8 cellular contexts compared by ENCODE assay signal in the genomic region with DNA sequence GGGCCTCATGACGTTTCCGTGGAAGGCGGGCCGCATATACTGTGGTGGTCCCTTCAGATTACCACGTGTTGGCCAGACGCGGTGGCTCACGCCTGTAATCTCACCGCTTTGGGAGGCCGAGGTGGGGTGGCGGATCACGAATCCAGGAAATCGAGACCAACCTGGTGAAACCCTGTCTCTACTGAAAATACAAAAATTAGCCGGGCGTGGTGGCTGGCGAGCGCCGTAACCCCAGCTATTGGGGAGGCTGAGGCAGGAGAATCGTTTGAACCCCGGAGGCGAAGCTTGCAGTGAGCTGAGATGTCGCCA. TPM values are rescaled to one million over a fixed set of nuclear protein-coding genes. Genes with fewer than 3 reads are reported as not detected.
DNase-seq lines count a peak whose midpoint lies in the region; ATAC-seq and TF ChIP-seq lines count a peak whose summit lies in the region.

No MANE protein-coding gene starts in this region.

- H3K27ac Mint-ChIP-seq in CD14-positive monocyte (peak overlapping the region in 6 of 7 donors; percentile 77 to 85 (median 80)), endothelial cell (ENCODE audit: unreplicated experiment) (peak overlapping the region; percentile 61)

- ATAC-seq in esophagus mucosa (no peak), GM19463 (IDR thresholded peaks at IDR 0.05; ENCODE audit: unreplicated experiment) (no peak)

- peaks cover 3% of the 10 kb centered on the region; the same call in 1 of the 2 replicates for H3K4me1 ChIP-seq in OCI-LY3 (ENCODE audit: low read length)
- peaks cover 13% of the 10 kb centered on the region in 2 experiments for H3K4me1 ChIP-seq in neutrophil (ENCODE audit: control insufficient read depth in 1 of 2, insufficient read depth in 1 of 2, low read depth in 1 of 2, low read length in 1 of 2)

- H3K27me3 ChIP-seq in OCI-LY3 (ENCODE audit: low read depth, low read length): no peaks in the 10 kb centered on the region
- peaks cover 32% of the 10 kb centered on the region for H3K27me3 ChIP-seq in neutrophil

- TF ChIP-seq CTCF in CD14-positive monocyte (IDR thresholded peaks at IDR 0.05) (no peak), OCI-LY3 (IDR thresholded peaks at IDR 0.05; ENCODE audit: low read depth, low read length) (no peak), endothelial cell (IDR thresholded peaks at IDR 0.05; ENCODE audit: unreplicated experiment) (no peak), neutrophil (IDR thresholded peaks at IDR 0.05) (no peak)

- H3K4me2 ChIP-seq in OCI-LY3 (ENCODE audit: low read length): peak overlapping the region; percentile 92

- H3K4me3 Mint-ChIP-seq in CD14-positive monocyte: peak overlapping the region; percentile 82 to 90
- H3K4me3 Mint-ChIP-seq in endothelial cell (ENCODE audit: unreplicated experiment): peak overlapping the region; percentile 84

- H3K79me2 ChIP-seq in OCI-LY3 (ENCODE audit: low read length): peaks cover 3% of the 10 kb centered on the region; the same call in 1 of the 2 replicates

- peaks cover 0 to 4% (median 0%) of the 10 kb centered on the region in 7 donors for H3K9me3 Mint-ChIP-seq in CD14-positive monocyte
- H3K9me3 Mint-ChIP-seq in endothelial cell (ENCODE audit: unreplicated experiment): no peaks in the 10 kb centered on the region

- intact Hi-C loops in CD14-positive monocyte (cut with micrococcal nuclease): loop anchor here (1.0 to 5.0 kb wide), 5 partner anchors 19 to 51 kb away; no protein-coding TSS in a partner anchor

- DNase-seq in CD14-positive monocyte (ENCODE audit: low spot score): no peak
- no peak for DNase-seq in endothelial cell (ENCODE audit: low spot score)
- no peak for DNase-seq in COLO668 (lab: John Stamatoyannopoulos, UW; ENCODE audit: unreplicated experiment)
- no peak for DNase-seq in activated CD4-positive, CD25-positive, alpha-beta regulatory T cell treated with anti-CD3 and anti-CD28 coated beads, Interleukin-2, amount 50 U/mL, for 72 hours

- peaks cover 18 to 24% (median 19%) of the 10 kb centered on the region in 3 donors for H3K27me3 Mint-ChIP-seq in CD14-positive monocyte (ENCODE audit: low read depth in 3 of 3)
- H3K27me3 Mint-ChIP-seq in endothelial cell (ENCODE audit: unreplicated experiment): peaks cover 7% of the 10 kb centered on the region

- H3K4me3 ChIP-seq in OCI-LY3 (ENCODE audit: low read length): peak overlapping the region; percentile 93
- peak overlapping the region; percentile 82 to 95 for H3K4me3 ChIP-seq in neutrophil (ENCODE audit: low read depth in 1 of 2, low read length in 1 of 2)

- peak overlapping the region; percentile 58 for H3K27ac ChIP-seq in OCI-LY3 (ENCODE audit: low read length)
- peak overlapping the region; percentile 91 for H3K27ac ChIP-seq in neutrophil

- H3K9me3 ChIP-seq in OCI-LY3 (ENCODE audit: insufficient read depth, low read length) (no peaks in the 10 kb centered on the region), neutrophil (no peaks in the 10 kb centered on the region)

- peaks cover 20% of the 10 kb centered on the region for H3K4me1 Mint-ChIP-seq in CD14-positive monocyte
- H3K4me1 Mint-ChIP-seq in endothelial cell (ENCODE audit: unreplicated experiment): peaks cover 7% of the 10 kb centered on the region

- no peaks in the 10 kb centered on the region for H4K20me1 ChIP-seq in OCI-LY3 (ENCODE audit: insufficient read depth, low read length)

- H3K36me3 ChIP-seq in OCI-LY3 (replicated peaks; ENCODE audit: low read depth, low read length) (no peaks in the 10 kb centered on the region), neutrophil (no peaks in the 10 kb centered on the region)

- H2AFZ ChIP-seq in OCI-LY3 (ENCODE audit: low read depth, low read length): no peak overlapping the region

- H3K36me3 Mint-ChIP-seq in CD14-positive monocyte (peaks cover 0 to 3% of the 10 kb centered on the region in 2 donors), endothelial cell (ENCODE audit: low read depth, unreplicated experiment) (no peaks in the 10 kb centered on the region)

- peak overlapping the region; percentile 84 for H3K9ac ChIP-seq in OCI-LY3 (ENCODE audit: low read length)

RNA-seq across cellular contexts. Expression of a gene that starts 0.9 kb away (rescaled TPM):
- polyA plus RNA-seq in CD14-positive monocyte: 1 to 10 TPM; 1.7 to 2.1 TPM
- total RNA-seq in endothelial cell (ENCODE audit: unreplicated experiment): 3.6 TPM
- total RNA-seq in esophagus mucosa: 2.3 TPM

RNA-seq across cellular contexts. Expression of a gene that starts 15.5 kb away (rescaled TPM):
- polyA plus RNA-seq in CD14-positive monocyte: 10 to 100 TPM in 1 of 2 donors, 1 to 10 TPM in 1; 9.1 to 10.3 TPM
- total RNA-seq in endothelial cell (ENCODE audit: unreplicated experiment) (50.9 TPM), esophagus mucosa (29.3 TPM)

RNA-seq across cellular contexts. Expression of a gene that starts 20.2 kb away (rescaled TPM):
- polyA plus RNA-seq in CD14-positive monocyte: 10 to 100 TPM; 38.2 to 70.5 TPM
- total RNA-seq in endothelial cell (ENCODE audit: unreplicated experiment) (96.5 TPM), esophagus mucosa (148 TPM)

RNA-seq across cellular contexts. Expression of a gene that starts 57.5 kb away (rescaled TPM):
- not detected for polyA plus RNA-seq in CD14-positive monocyte
- total RNA-seq in endothelial cell (ENCODE audit: unreplicated experiment) (62.4 TPM), esophagus mucosa (5.8 TPM)
